In the genomic region with DNA sequence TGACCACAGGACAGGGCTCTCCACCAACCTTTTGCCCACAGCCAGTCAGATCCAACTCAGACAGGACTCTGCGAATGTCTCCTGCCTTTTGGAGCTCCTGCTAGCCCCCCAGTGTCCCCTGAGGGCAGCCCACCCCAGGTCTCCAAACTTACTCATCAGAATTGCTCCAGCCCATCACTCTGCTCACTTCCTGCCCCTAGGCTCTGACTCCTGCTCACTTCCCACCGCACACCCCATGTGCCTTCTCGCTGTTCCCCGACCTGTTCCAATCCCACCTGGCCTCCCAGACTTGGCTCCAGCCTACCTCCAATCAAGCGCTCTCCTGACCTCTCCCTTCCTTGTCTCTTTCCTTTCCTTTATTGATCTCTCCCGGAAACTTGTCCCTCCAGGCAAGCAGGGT, we compare ENCODE assay signal across 2 cellular contexts.
TF ChIP-seq lines count a peak whose summit lies in the region.

No MANE protein-coding gene starts in this region.

TF ChIP-seq in HEK293, 187 proteins besides CTCF, POLR2A, EP300 and RAD21 (continued from another document):
- TF ChIP-seq INSM2 (tag by site-specific recombination; IDR thresholded peaks at IDR 0.05) = no peak
- no peak for TF ChIP-seq ZNF514 (tag by site-specific recombination; IDR thresholded peaks at IDR 0.05)
- TF ChIP-seq GFI1B (tag by site-specific recombination; IDR thresholded peaks at IDR 0.05) = no peak
- no peak for TF ChIP-seq ZNF350 (tag by site-specific recombination; IDR thresholded peaks at IDR 0.05)
- TF ChIP-seq ZNF23 (tag by site-specific recombination; IDR thresholded peaks at IDR 0.05; ENCODE audit: borderline replicate concordance) = no peak
- TF ChIP-seq HOXD13 (CRISPR knock-in tag; IDR thresholded peaks at IDR 0.05; ENCODE audit: borderline replicate concordance) = no peak
- no peak for TF ChIP-seq ZNF48 (tag by site-specific recombination; IDR thresholded peaks at IDR 0.05)
- TF ChIP-seq ZNF558 (tag by site-specific recombination; IDR thresholded peaks at IDR 0.05) = no peak
- TF ChIP-seq ZNF791 (tag by site-specific recombination; IDR thresholded peaks at IDR 0.05) = 0 out of 2 replicates have a peak, but pooled peaks have one; percentile 28
- TF ChIP-seq ZNF529 (tag by site-specific recombination; IDR thresholded peaks at IDR 0.05; ENCODE audit: insufficient replicate concordance) = no peak
TF ChIP-seq in HEK293: peak in this region for 2.

TF ChIP-seq in neural cell, 6 proteins besides CTCF, POLR2A, EP300 and RAD21 (continued from another document):
- TF ChIP-seq, protein P1, sequence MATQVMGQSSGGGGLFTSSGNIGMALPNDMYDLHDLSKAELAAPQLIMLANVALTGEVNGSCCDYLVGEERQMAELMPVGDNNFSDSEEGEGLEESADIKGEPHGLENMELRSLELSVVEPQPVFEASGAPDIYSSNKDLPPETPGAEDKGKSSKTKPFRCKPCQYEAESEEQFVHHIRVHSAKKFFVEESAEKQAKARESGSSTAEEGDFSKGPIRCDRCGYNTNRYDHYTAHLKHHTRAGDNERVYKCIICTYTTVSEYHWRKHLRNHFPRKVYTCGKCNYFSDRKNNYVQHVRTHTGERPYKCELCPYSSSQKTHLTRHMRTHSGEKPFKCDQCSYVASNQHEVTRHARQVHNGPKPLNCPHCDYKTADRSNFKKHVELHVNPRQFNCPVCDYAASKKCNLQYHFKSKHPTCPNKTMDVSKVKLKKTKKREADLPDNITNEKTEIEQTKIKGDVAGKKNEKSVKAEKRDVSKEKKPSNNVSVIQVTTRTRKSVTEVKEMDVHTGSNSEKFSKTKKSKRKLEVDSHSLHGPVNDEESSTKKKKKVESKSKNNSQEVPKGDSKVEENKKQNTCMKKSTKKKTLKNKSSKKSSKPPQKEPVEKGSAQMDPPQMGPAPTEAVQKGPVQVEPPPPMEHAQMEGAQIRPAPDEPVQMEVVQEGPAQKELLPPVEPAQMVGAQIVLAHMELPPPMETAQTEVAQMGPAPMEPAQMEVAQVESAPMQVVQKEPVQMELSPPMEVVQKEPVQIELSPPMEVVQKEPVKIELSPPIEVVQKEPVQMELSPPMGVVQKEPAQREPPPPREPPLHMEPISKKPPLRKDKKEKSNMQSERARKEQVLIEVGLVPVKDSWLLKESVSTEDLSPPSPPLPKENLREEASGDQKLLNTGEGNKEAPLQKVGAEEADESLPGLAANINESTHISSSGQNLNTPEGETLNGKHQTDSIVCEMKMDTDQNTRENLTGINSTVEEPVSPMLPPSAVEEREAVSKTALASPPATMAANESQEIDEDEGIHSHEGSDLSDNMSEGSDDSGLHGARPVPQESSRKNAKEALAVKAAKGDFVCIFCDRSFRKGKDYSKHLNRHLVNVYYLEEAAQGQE (IDR thresholded peaks at IDR 0.05; ENCODE audit: borderline replicate concordance) = no peak
- TF ChIP-seq TAF1 (IDR thresholded peaks at IDR 0.05; ENCODE audit: low read depth) = no peak
TF ChIP-seq in neural cell: peak in this region for 0.
